In the genomic region with DNA sequence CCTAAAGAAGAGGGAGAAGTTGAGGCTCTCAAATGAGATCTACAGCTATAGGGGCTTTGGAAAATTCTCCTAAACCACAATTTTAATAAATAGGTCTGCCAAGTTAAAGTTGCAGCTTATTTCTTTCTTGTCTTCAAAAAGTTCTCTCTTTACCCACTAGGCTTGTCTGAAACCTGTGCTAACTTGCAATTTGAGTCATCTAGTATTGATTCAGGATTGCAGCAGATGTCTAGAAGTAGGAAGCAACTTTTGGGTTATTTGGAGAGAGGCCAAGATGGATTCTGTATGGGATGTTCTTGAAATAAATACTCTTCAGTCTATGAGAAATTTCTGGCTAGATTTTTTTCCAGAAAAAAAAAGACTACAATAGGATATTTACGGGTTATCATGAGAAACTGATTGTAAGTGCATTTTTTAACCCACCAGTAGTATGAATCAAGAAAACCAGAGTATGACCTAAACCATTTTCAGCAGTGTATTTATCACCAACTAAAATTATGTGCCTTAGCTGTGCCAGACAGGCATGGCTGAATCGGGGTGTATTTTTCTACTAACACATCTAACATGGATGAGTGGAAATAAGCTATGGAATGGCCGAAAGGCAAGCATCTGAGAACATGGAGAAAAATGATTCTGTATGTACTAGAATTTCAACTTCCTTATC, we compare ENCODE assay signal across 1 cellular context.
TF ChIP-seq lines count a peak whose summit lies in the region.

No MANE protein-coding gene starts in this region.

TF ChIP-seq in IMR-90, 13 proteins besides CTCF, POLR2A, EP300 and RAD21:
- TF ChIP-seq RFX5 (IDR thresholded peaks at IDR 0.05; ENCODE audit: low read depth, low read length) = no peak
- no peak for TF ChIP-seq MAZ (IDR thresholded peaks at IDR 0.05; ENCODE audit: borderline replicate concordance, low read depth, low read length)
- TF ChIP-seq CEBPB (IDR thresholded peaks at IDR 0.05; ENCODE audit: low read depth, low read length) = no peak
- TF ChIP-seq MAFK (IDR thresholded peaks at IDR 0.05; ENCODE audit: low read depth, low read length) = no peak
- no peak for TF ChIP-seq BHLHE40 (IDR thresholded peaks at IDR 0.05; ENCODE audit: low read depth, low read length)
- TF ChIP-seq RCOR1 (IDR thresholded peaks at IDR 0.05; ENCODE audit: insufficient replicate concordance, low read length) = no peak
- no peak for TF ChIP-seq FOS (IDR thresholded peaks at IDR 0.05; ENCODE audit: low read depth, low read length)
